Comparison of ENCODE assay signal across 1 cellular context in the genomic region with DNA sequence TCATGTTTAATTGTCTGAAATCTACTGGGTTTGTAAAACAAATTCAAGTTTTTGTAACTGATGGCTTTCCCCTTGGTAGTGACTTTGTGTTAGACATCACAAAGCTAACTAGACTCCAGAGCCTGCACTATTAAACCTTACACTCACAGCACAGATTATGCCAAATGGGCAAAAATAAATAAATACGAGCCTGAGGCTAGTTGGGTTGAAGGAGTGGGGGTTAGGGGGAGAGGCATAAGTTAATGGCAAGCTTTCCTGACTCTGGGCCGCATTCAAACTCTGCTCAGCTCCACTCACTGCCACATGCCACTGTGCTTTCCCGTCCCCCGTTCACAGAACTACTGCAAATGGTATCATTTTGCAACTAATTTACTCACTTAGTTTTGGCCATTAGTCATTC.
TF ChIP-seq lines count a peak whose summit lies in the region.

No MANE protein-coding gene starts in this region.

TF ChIP-seq in WTC11, 78 proteins besides CTCF, POLR2A, EP300 and RAD21 (continued from another document):
- TF ChIP-seq ZNF671 (CRISPR knock-in tag; IDR thresholded peaks at IDR 0.05), result no peak
- TF ChIP-seq, protein P1, sequence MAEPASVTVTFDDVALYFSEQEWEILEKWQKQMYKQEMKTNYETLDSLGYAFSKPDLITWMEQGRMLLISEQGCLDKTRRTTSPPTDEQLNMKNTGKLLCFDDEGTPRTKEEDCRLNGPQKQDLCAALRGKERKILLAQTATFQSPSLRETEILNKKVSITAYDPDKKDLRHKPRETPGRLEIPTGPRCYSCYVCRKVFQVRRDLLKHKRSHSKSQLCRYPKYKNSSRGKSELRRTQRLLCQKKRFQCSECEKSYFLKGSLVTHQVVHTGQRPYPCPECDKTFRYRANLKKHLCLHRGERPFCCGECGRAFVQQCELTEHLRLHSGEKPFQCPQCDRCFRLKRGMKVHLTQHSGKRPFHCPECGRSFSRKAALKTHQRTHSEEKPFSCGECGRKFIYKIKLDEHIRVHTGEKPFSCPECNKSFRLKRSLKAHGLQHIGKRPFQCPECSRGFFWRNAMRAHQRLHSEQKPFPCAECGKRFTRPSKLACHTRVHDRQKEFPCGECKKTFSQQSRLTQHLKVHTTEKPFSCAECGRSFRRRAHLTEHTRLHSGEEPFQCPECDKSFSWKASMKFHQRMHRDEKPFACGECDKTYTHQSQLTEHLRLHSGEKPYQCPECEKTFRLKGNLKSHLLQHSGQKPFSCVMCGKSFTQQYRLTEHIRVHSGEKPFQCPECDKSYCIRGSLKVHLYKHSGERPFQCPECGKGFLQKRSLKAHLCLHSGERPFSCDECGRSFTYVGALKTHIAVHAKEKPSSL (CRISPR knock-in tag; conservative IDR thresholded peaks at IDR 0.05), result no peak
- TF ChIP-seq, protein P2, sequence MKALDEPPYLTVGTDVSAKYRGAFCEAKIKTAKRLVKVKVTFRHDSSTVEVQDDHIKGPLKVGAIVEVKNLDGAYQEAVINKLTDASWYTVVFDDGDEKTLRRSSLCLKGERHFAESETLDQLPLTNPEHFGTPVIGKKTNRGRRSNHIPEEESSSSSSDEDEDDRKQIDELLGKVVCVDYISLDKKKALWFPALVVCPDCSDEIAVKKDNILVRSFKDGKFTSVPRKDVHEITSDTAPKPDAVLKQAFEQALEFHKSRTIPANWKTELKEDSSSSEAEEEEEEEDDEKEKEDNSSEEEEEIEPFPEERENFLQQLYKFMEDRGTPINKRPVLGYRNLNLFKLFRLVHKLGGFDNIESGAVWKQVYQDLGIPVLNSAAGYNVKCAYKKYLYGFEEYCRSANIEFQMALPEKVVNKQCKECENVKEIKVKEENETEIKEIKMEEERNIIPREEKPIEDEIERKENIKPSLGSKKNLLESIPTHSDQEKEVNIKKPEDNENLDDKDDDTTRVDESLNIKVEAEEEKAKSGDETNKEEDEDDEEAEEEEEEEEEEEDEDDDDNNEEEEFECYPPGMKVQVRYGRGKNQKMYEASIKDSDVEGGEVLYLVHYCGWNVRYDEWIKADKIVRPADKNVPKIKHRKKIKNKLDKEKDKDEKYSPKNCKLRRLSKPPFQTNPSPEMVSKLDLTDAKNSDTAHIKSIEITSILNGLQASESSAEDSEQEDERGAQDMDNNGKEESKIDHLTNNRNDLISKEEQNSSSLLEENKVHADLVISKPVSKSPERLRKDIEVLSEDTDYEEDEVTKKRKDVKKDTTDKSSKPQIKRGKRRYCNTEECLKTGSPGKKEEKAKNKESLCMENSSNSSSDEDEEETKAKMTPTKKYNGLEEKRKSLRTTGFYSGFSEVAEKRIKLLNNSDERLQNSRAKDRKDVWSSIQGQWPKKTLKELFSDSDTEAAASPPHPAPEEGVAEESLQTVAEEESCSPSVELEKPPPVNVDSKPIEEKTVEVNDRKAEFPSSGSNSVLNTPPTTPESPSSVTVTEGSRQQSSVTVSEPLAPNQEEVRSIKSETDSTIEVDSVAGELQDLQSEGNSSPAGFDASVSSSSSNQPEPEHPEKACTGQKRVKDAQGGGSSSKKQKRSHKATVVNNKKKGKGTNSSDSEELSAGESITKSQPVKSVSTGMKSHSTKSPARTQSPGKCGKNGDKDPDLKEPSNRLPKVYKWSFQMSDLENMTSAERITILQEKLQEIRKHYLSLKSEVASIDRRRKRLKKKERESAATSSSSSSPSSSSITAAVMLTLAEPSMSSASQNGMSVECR (CRISPR knock-in tag; IDR thresholded peaks at IDR 0.05; ENCODE audit: borderline replicate concordance), result no peak
- TF ChIP-seq, protein P3, sequence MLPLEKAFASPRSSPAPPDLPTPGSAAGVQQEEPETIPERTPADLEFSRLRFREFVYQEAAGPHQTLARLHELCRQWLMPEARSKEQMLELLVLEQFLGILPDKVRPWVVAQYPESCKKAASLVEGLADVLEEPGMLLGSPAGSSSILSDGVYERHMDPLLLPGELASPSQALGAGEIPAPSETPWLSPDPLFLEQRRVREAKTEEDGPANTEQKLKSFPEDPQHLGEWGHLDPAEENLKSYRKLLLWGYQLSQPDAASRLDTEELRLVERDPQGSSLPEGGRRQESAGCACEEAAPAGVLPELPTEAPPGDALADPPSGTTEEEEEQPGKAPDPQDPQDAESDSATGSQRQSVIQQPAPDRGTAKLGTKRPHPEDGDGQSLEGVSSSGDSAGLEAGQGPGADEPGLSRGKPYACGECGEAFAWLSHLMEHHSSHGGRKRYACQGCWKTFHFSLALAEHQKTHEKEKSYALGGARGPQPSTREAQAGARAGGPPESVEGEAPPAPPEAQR (CRISPR knock-in tag; IDR thresholded peaks at IDR 0.05), result no peak
- no peak for TF ChIP-seq ZNF396 (CRISPR knock-in tag; IDR thresholded peaks at IDR 0.05; ENCODE audit: borderline replicate concordance)
- TF ChIP-seq ELF4 (CRISPR knock-in tag; IDR thresholded peaks at IDR 0.05; ENCODE audit: low read depth), result no peak
- no peak for TF ChIP-seq SOX15 (CRISPR knock-in tag; IDR thresholded peaks at IDR 0.05)
- TF ChIP-seq FOXP1 (CRISPR knock-in tag; IDR thresholded peaks at IDR 0.05; ENCODE audit: borderline replicate concordance), result no peak
- TF ChIP-seq, protein P4, sequence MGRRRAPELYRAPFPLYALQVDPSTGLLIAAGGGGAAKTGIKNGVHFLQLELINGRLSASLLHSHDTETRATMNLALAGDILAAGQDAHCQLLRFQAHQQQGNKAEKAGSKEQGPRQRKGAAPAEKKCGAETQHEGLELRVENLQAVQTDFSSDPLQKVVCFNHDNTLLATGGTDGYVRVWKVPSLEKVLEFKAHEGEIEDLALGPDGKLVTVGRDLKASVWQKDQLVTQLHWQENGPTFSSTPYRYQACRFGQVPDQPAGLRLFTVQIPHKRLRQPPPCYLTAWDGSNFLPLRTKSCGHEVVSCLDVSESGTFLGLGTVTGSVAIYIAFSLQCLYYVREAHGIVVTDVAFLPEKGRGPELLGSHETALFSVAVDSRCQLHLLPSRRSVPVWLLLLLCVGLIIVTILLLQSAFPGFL (CRISPR knock-in tag; IDR thresholded peaks at IDR 0.05; ENCODE audit: borderline replicate concordance), result no peak
- TF ChIP-seq, protein P5, sequence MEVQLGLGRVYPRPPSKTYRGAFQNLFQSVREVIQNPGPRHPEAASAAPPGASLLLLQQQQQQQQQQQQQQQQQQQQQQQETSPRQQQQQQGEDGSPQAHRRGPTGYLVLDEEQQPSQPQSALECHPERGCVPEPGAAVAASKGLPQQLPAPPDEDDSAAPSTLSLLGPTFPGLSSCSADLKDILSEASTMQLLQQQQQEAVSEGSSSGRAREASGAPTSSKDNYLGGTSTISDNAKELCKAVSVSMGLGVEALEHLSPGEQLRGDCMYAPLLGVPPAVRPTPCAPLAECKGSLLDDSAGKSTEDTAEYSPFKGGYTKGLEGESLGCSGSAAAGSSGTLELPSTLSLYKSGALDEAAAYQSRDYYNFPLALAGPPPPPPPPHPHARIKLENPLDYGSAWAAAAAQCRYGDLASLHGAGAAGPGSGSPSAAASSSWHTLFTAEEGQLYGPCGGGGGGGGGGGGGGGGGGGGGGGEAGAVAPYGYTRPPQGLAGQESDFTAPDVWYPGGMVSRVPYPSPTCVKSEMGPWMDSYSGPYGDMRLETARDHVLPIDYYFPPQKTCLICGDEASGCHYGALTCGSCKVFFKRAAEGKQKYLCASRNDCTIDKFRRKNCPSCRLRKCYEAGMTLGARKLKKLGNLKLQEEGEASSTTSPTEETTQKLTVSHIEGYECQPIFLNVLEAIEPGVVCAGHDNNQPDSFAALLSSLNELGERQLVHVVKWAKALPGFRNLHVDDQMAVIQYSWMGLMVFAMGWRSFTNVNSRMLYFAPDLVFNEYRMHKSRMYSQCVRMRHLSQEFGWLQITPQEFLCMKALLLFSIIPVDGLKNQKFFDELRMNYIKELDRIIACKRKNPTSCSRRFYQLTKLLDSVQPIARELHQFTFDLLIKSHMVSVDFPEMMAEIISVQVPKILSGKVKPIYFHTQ (CRISPR knock-in tag; IDR thresholded peaks at IDR 0.05), result no peak
- TF ChIP-seq, protein P6, sequence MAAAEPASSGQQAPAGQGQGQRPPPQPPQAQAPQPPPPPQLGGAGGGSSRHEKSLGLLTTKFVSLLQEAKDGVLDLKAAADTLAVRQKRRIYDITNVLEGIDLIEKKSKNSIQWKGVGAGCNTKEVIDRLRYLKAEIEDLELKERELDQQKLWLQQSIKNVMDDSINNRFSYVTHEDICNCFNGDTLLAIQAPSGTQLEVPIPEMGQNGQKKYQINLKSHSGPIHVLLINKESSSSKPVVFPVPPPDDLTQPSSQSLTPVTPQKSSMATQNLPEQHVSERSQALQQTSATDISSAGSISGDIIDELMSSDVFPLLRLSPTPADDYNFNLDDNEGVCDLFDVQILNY (CRISPR knock-in tag; IDR thresholded peaks at IDR 0.05), result no peak
- no peak for TF ChIP-seq ETV6 (CRISPR knock-in tag; IDR thresholded peaks at IDR 0.05)
